In the genomic region with DNA sequence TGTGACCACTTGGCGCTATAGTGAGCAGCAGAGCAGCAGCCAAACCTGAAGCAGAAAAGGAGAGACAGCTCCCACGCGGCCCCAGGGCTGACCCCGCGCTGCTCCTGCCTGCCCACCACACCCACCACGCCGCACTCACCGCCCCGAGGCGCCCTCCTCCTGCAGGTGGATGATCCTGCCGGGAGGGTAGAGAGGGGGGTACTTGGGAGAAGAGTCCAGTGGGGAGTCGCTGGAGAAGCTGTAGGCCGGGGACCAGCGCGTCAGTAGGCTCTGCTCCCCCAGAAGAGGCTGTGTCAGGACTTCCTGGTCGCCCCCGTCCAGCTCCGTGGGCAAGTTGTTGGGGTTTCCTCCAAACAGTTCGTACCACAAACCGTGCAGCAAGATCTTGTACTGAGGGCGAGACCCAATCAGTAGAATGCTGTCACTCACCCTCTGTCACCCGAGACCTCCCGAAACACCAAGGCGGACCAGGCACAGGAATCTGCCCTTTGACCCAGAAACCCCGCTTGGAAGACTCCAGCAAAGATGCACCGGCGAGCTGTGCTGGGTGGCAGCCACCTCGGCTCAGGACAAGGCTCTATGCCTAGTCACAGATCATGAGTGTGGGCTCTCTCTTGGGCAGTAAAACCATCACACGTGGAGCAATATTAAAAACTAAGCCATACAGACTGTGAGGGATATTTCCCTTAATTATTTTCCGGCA, we compare ENCODE assay signal across 23 cellular contexts. TPM values are rescaled to one million over a fixed set of nuclear protein-coding genes. Genes with fewer than 3 reads are reported as not detected.
DNase-seq lines count a peak whose midpoint lies in the region; ATAC-seq and TF ChIP-seq lines count a peak whose summit lies in the region.
"Had no signal": no experiment of that assay in that cellular context is flagged by ENCODE, and none has a peak within 500 bp of the region (broad histone marks: within the 10 kb centered on the region; RNA-seq: fewer than 3 reads in every experiment).

No MANE protein-coding gene starts in this region.

- peaks cover 3% of the 10 kb centered on the region for H4K20me1 ChIP-seq in neural progenitor cell (ENCODE audit: low read depth)

- no peak overlapping the region for H3K9ac ChIP-seq in neural progenitor cell
- H3K9ac ChIP-seq: GM23248 had no signal

- H2AFZ ChIP-seq in neural progenitor cell (replicated peaks): no peak overlapping the region
- H2AFZ ChIP-seq: GM23248 had no signal

- H3K4me1 ChIP-seq in heart left ventricle (no peaks in the 10 kb centered on the region), right atrium auricular region (no peaks in the 10 kb centered on the region), neural progenitor cell (no peaks in the 10 kb centered on the region), upper lobe of right lung (no peaks in the 10 kb centered on the region)
- H3K4me1 ChIP-seq: breast epithelium, colonic mucosa had no signal

- H3K9me3 Mint-ChIP-seq in dendritic cell treated with granulocyte-macrophage colony-stimulating factor and Interleukin-4, amounts not matched to agents 40 ng/mL and 50 ng/mL, for 4 days: no peaks in the 10 kb centered on the region
- H3K9me3 Mint-ChIP-seq in neural progenitor cell: no peaks in the 10 kb centered on the region
- H3K9me3 Mint-ChIP-seq in T-helper 2 cell treated with Interferon-gamma antibody and Interleukin-4, amounts not matched to agents 5 μg/mL and 100 μg/mL, for 36 hours: no peaks in the 10 kb centered on the region
- H3K9me3 Mint-ChIP-seq: natural killer cell treated with Interleukin-12 subunit alpha and Interleukin-12 subunit beta and Interleukin-15 and Interleukin-18, amount 100 ng/mL, for 72 hours had no signal

- no peaks in the 10 kb centered on the region for H3K9me3 ChIP-seq in heart left ventricle
- H3K9me3 ChIP-seq in right atrium auricular region: no peaks in the 10 kb centered on the region
- no peaks in the 10 kb centered on the region for H3K9me3 ChIP-seq in neural progenitor cell (ENCODE audit: low read depth)
- H3K9me3 ChIP-seq in upper lobe of right lung: no peaks in the 10 kb centered on the region
- H3K9me3 ChIP-seq: breast epithelium, colonic mucosa had no signal

- peak overlapping the region; percentile 20 for H3K27ac Mint-ChIP-seq in dendritic cell treated with granulocyte-macrophage colony-stimulating factor and Interleukin-4, amounts not matched to agents 40 ng/mL and 50 ng/mL, for 4 days
- H3K27ac Mint-ChIP-seq in neural progenitor cell: no peak overlapping the region
- no peak overlapping the region for H3K27ac Mint-ChIP-seq in T-helper 2 cell treated with Interferon-gamma antibody and Interleukin-4, amounts not matched to agents 5 μg/mL and 100 μg/mL, for 36 hours
- H3K27ac Mint-ChIP-seq: natural killer cell treated with Interleukin-12 subunit alpha and Interleukin-12 subunit beta and Interleukin-15 and Interleukin-18, amount 100 ng/mL, for 72 hours had no signal

- H3K36me3 Mint-ChIP-seq in dendritic cell treated with granulocyte-macrophage colony-stimulating factor and Interleukin-4, amounts not matched to agents 40 ng/mL and 50 ng/mL, for 4 days (ENCODE audit: low read depth): peaks cover 98% of the 10 kb centered on the region
- H3K36me3 Mint-ChIP-seq in neural progenitor cell: peaks cover 51% of the 10 kb centered on the region
- H3K36me3 Mint-ChIP-seq in T-helper 2 cell treated with Interferon-gamma antibody and Interleukin-4, amounts not matched to agents 5 μg/mL and 100 μg/mL, for 36 hours (ENCODE audit: low read depth): peaks cover 58% of the 10 kb centered on the region

- peaks cover 13% of the 10 kb centered on the region for H3F3A ChIP-seq in neural progenitor cell (ENCODE audit: low read depth)

- no peaks in the 10 kb centered on the region for H3K27me3 ChIP-seq in heart left ventricle
- H3K27me3 ChIP-seq in right atrium auricular region: no peaks in the 10 kb centered on the region
- H3K27me3 ChIP-seq in neural progenitor cell: no peaks in the 10 kb centered on the region
- no peaks in the 10 kb centered on the region for H3K27me3 ChIP-seq in upper lobe of right lung
- H3K27me3 ChIP-seq: breast epithelium, colonic mucosa had no signal

- intact Hi-C loops in heart left ventricle (cut with DNase I): no loop called here
- intact Hi-C loops in dendritic cell treated with granulocyte-macrophage colony-stimulating factor and Interleukin-4, amounts not matched to agents 40 ng/mL and 50 ng/mL, for 4 days (cut with micrococcal nuclease): no loop called here
- intact Hi-C loops in upper lobe of right lung (cut with DNase I): no loop called here

- ATAC-seq in heart left ventricle: peak in 3 of 4 donors; percentile 12 to 26 (median 21)
- peak; percentile 17 for ATAC-seq in upper lobe of right lung
- ATAC-seq: natural killer cell treated with Interleukin-12 subunit alpha and Interleukin-12 subunit beta and Interleukin-15 and Interleukin-18, amount 100 ng/mL, for 72 hours had no signal

- H3K4me3 ChIP-seq in heart left ventricle (no peak overlapping the region), right atrium auricular region (no peak overlapping the region), neural progenitor cell (no peak overlapping the region), upper lobe of right lung (no peak overlapping the region)
- H3K4me3 ChIP-seq: breast epithelium, colonic mucosa, GM23248 had no signal

- WGBS in heart left ventricle, 4 donors: 85 to 92% (median 89%) methylated on average over 25 to 30 of the region's 30 CpGs

- DNase-seq in heart left ventricle: no peak
- DNase-seq in right atrium auricular region (ENCODE audit: low spot score): no peak
- peak; percentile 20 for DNase-seq in neural progenitor cell (ENCODE audit: low spot score)
- no peak for DNase-seq in upper lobe of right lung
- DNase-seq in T-helper 2 cell treated with Interferon-gamma antibody and Interleukin-4, amounts not matched to agents 5 μg/mL and 100 μg/mL, for 36 hours (ENCODE audit: low spot score): no peak
- no peak for DNase-seq in HPDE6-E6E7 (ENCODE audit: extremely low spot score)
- no peak for DNase-seq in activated effector memory CD4-positive, alpha-beta T cell treated with anti-CD3 and anti-CD28 coated beads, Interleukin-2, amount 50 U/mL, for 16 hours
- DNase-seq: activated CD4-positive, alpha-beta T cell treated with anti-CD3 and anti-CD28 coated beads, Interleukin-2, amount 50 U/mL, for 4 hours; activated gamma-delta T cell treated with Interleukin-2 at 50 U/mL for 16 hours; colonic mucosa; glutamatergic neuron; GM23248; IMR-90; left cardiac atrium; midbrain; NCI-H1417 treated with DMSO at 0.1 percent for 48 hours; NCI-H2107; stimulated activated CD4-positive, alpha-beta T cell treated with anti-CD3 and anti-CD28 coated beads, Interleukin-4, amount 100 ng/mL, for 1 hour; T-helper 9 cell had no signal

- peaks cover 2 to 100% (median 99%) of the 10 kb centered on the region in 9 donors for H3K36me3 ChIP-seq in heart left ventricle
- peaks cover 92% of the 10 kb centered on the region for H3K36me3 ChIP-seq in right atrium auricular region
- no peaks in the 10 kb centered on the region for H3K36me3 ChIP-seq in neural progenitor cell
- H3K36me3 ChIP-seq in upper lobe of right lung: peaks cover 97% of the 10 kb centered on the region

- no peak for TF ChIP-seq CTCF in heart left ventricle (IDR thresholded peaks at IDR 0.05)
- TF ChIP-seq CTCF in right atrium auricular region (IDR thresholded peaks at IDR 0.05): no peak
- no peak for TF ChIP-seq CTCF in neural progenitor cell (IDR thresholded peaks at IDR 0.05)
- no peak for TF ChIP-seq CTCF in upper lobe of right lung (IDR thresholded peaks at IDR 0.05)

- peaks cover 19% of the 10 kb centered on the region for H3K4me1 Mint-ChIP-seq in dendritic cell treated with granulocyte-macrophage colony-stimulating factor and Interleukin-4, amounts not matched to agents 40 ng/mL and 50 ng/mL, for 4 days (ENCODE audit: low read depth)
- no peaks in the 10 kb centered on the region for H3K4me1 Mint-ChIP-seq in neural progenitor cell
- no peaks in the 10 kb centered on the region for H3K4me1 Mint-ChIP-seq in T-helper 2 cell treated with Interferon-gamma antibody and Interleukin-4, amounts not matched to agents 5 μg/mL and 100 μg/mL, for 36 hours (ENCODE audit: low read depth)

- no peaks in the 10 kb centered on the region for H3K27me3 Mint-ChIP-seq in dendritic cell treated with granulocyte-macrophage colony-stimulating factor and Interleukin-4, amounts not matched to agents 40 ng/mL and 50 ng/mL, for 4 days
- peaks cover 9% of the 10 kb centered on the region for H3K27me3 Mint-ChIP-seq in neural progenitor cell (ENCODE audit: insufficient read depth, low read depth)
- H3K27me3 Mint-ChIP-seq in T-helper 2 cell treated with Interferon-gamma antibody and Interleukin-4, amounts not matched to agents 5 μg/mL and 100 μg/mL, for 36 hours (ENCODE audit: low read depth): no peaks in the 10 kb centered on the region
- H3K27me3 Mint-ChIP-seq: natural killer cell treated with Interleukin-12 subunit alpha and Interleukin-12 subunit beta and Interleukin-15 and Interleukin-18, amount 100 ng/mL, for 72 hours had no signal

- TF ChIP-seq POLR2A in heart left ventricle (IDR thresholded peaks at IDR 0.05): no peak

- H3K4me3 Mint-ChIP-seq in dendritic cell treated with granulocyte-macrophage colony-stimulating factor and Interleukin-4, amounts not matched to agents 40 ng/mL and 50 ng/mL, for 4 days: no peak overlapping the region
- H3K4me3 Mint-ChIP-seq in neural progenitor cell: no peak overlapping the region
- H3K4me3 Mint-ChIP-seq in T-helper 2 cell treated with Interferon-gamma antibody and Interleukin-4, amounts not matched to agents 5 μg/mL and 100 μg/mL, for 36 hours: no peak overlapping the region
- H3K4me3 Mint-ChIP-seq: natural killer cell treated with Interleukin-12 subunit alpha and Interleukin-12 subunit beta and Interleukin-15 and Interleukin-18, amount 100 ng/mL, for 72 hours had no signal

- no peak overlapping the region for H3K4me2 ChIP-seq in neural progenitor cell

- H3K79me2 ChIP-seq in neural progenitor cell (ENCODE audit: low read depth): peaks cover 5% of the 10 kb centered on the region

- H3K27ac ChIP-seq in heart left ventricle (no peak overlapping the region), right atrium auricular region (no peak overlapping the region), neural progenitor cell (no peak overlapping the region), upper lobe of right lung (no peak overlapping the region)
- H3K27ac ChIP-seq: breast epithelium, colonic mucosa, GM23248, HL-60 had no signal

RNA-seq across cellular contexts. Expression of a gene that starts 35.8 kb away (rescaled TPM):
- 100 to 1,000 TPM in 8 of 9 donors, 10 to 100 TPM in 1; 83.7 to 189 (median 153) TPM for total RNA-seq in heart left ventricle
- polyA plus RNA-seq in heart left ventricle: 100 to 1,000 TPM; 117 to 153 TPM
- 100 to 1,000 TPM in 1 of 2 donors, 10 to 100 TPM in 1; 87.8 to 109 TPM for total RNA-seq in right atrium auricular region
- 67.9 and 91.8 TPM in 2 replicates for total RNA-seq in neural progenitor cell (ENCODE audit: low replicate concordance)
- 255 TPM for total RNA-seq in upper lobe of right lung

RNA-seq across cellular contexts. Expression of a gene that starts 37.6 kb away (rescaled TPM):
- total RNA-seq in heart left ventricle (10 to 100 TPM in 3 of 9 donors, 1 to 10 TPM in 6; 5.3 to 14.7 (median 7.4) TPM), right atrium auricular region (1 to 10 TPM; 5.7 to 9.4 TPM), neural progenitor cell (ENCODE audit: low replicate concordance) (28.0 and 36.1 TPM in 2 replicates), upper lobe of right lung (34.7 TPM)
- 10 to 100 TPM in 1 of 2 donors, 1 to 10 TPM in 1; 4.1 to 17.2 TPM for polyA plus RNA-seq in heart left ventricle
